8 cellular contexts compared by ENCODE assay signal in genomic region chr5:12023614-12024241, GRCh38.
DNase-seq lines count a peak whose midpoint lies in the region; ATAC-seq and TF ChIP-seq lines count a peak whose summit lies in the region.

No MANE protein-coding gene starts in this region.

- ATAC-seq in CD8-positive, alpha-beta T cell = no peak
- ATAC-seq in GM19463 (IDR thresholded peaks at IDR 0.05; ENCODE audit: unreplicated experiment) (peak; percentile 56), HG02571 (IDR thresholded peaks at IDR 0.05; ENCODE audit: unreplicated experiment) (no peak), GM21717 (IDR thresholded peaks at IDR 0.05; ENCODE audit: unreplicated experiment) (no peak)
- no peak for ATAC-seq in stimulated activated effector memory CD8-positive, alpha-beta T cell treated with anti-CD3 and anti-CD28 coated beads, Interleukin-12 subunit alpha, Interleukin-12 subunit beta, amount 100 ng/mL, for 72 hours

- no peak overlapping the region for H3K4me3 Mint-ChIP-seq in CD8-positive, alpha-beta T cell
- H3K4me3 Mint-ChIP-seq in stimulated activated effector memory CD8-positive, alpha-beta T cell treated with anti-CD3 and anti-CD28 coated beads, Interleukin-12 subunit alpha, Interleukin-12 subunit beta, amount 100 ng/mL, for 72 hours = no peak overlapping the region

- H3K27ac Mint-ChIP-seq in CD8-positive, alpha-beta T cell = no peak overlapping the region
- H3K27ac Mint-ChIP-seq in stimulated activated effector memory CD8-positive, alpha-beta T cell treated with anti-CD3 and anti-CD28 coated beads, Interleukin-12 subunit alpha, Interleukin-12 subunit beta, amount 100 ng/mL, for 72 hours = no peak overlapping the region

- TF ChIP-seq CTCF in CD8-positive, alpha-beta T cell (IDR thresholded peaks at IDR 0.05) = peak; percentile 15
- peak; percentile 85 for TF ChIP-seq CTCF in VCaP (conservative IDR thresholded peaks at IDR 0.05)

- no peaks in the 10 kb centered on the region for H3K9me3 ChIP-seq in CD8-positive, alpha-beta T cell (ENCODE audit: low read length)

- intact Hi-C loops in CD8-positive, alpha-beta T cell (cut with DNase I, micrococcal nuclease) = loop anchor here in 1 of 2 experiments (5.0 to 10.0 kb wide), 2 partner anchors 1039 to 1571 kb away; no protein-coding TSS in a partner anchor

- H3K27ac ChIP-seq in CD8-positive, alpha-beta T cell (ENCODE audit: low read depth, low read length) = no peak overlapping the region
- no peak overlapping the region for H3K27ac ChIP-seq in VCaP

- POLR2A ChIA-PET in CD8-positive, alpha-beta T cell (lab: Charles Lee) = no interaction called here

- no peak overlapping the region for H3K4me3 ChIP-seq in CD8-positive, alpha-beta T cell (ENCODE audit: low read depth, low read length)

- H3K27me3 ChIP-seq in CD8-positive, alpha-beta T cell (ENCODE audit: insufficient read depth, low read length) = no peaks in the 10 kb centered on the region

- H3K36me3 ChIP-seq in CD8-positive, alpha-beta T cell (ENCODE audit: insufficient read depth, low read length) = no peaks in the 10 kb centered on the region

- no peaks in the 10 kb centered on the region for H3K27me3 Mint-ChIP-seq in CD8-positive, alpha-beta T cell (ENCODE audit: low read depth)

- H3K4me1 ChIP-seq in CD8-positive, alpha-beta T cell (ENCODE audit: insufficient read depth, low read length) = no peaks in the 10 kb centered on the region

- no peaks in the 10 kb centered on the region for H3K36me3 Mint-ChIP-seq in CD8-positive, alpha-beta T cell
- H3K36me3 Mint-ChIP-seq in stimulated activated effector memory CD8-positive, alpha-beta T cell treated with anti-CD3 and anti-CD28 coated beads, Interleukin-12 subunit alpha, Interleukin-12 subunit beta, amount 100 ng/mL, for 72 hours = no peaks in the 10 kb centered on the region

- no peaks in the 10 kb centered on the region for H3K9me3 Mint-ChIP-seq in CD8-positive, alpha-beta T cell
- peaks cover 7% of the 10 kb centered on the region for H3K9me3 Mint-ChIP-seq in stimulated activated effector memory CD8-positive, alpha-beta T cell treated with anti-CD3 and anti-CD28 coated beads, Interleukin-12 subunit alpha, Interleukin-12 subunit beta, amount 100 ng/mL, for 72 hours

- CTCF ChIA-PET in CD8-positive, alpha-beta T cell (lab: Charles Lee) = interaction anchor here (0.7 kb wide), 1 partner anchor 35 kb away, joined by 3 read pairs; no protein-coding TSS in a partner anchor

- no peaks in the 10 kb centered on the region for H3K4me1 Mint-ChIP-seq in CD8-positive, alpha-beta T cell (ENCODE audit: low read depth)
- H3K4me1 Mint-ChIP-seq in stimulated activated effector memory CD8-positive, alpha-beta T cell treated with anti-CD3 and anti-CD28 coated beads, Interleukin-12 subunit alpha, Interleukin-12 subunit beta, amount 100 ng/mL, for 72 hours = no peaks in the 10 kb centered on the region

- no peak for DNase-seq in CD8-positive, alpha-beta T cell
- DNase-seq in NCI-H1694 (lab: John Stamatoyannopoulos, UW) (peak; percentile 95), kidney glomerular epithelial cell (lab: John Stamatoyannopoulos, UW) (peak; percentile 5)
- no peak for DNase-seq in stimulated activated effector memory CD8-positive, alpha-beta T cell treated with anti-CD3 and anti-CD28 coated beads, Interleukin-12 subunit alpha, Interleukin-12 subunit beta, amount 100 ng/mL, for 72 hours (ENCODE audit: low spot score in 2 of 2)

Comparison
In these comparisons a context has a peak if more than half of its experiments do, and no peak if none do; other contexts are left out.
1. DNase-seq: peak in NCI-H1694 (single experiment) and kidney glomerular epithelial cell (single experiment); none in CD8-positive, alpha-beta T cell (0 of 7) and stimulated activated effector memory CD8-positive, alpha-beta T cell treated with anti-CD3 and anti-CD28 coated beads, Interleukin-12 subunit alpha, Interleukin-12 subunit beta, amount 100 ng/mL, for 72 hours (0 of 2).